ENCODE assay signal across 5 cellular contexts in genomic region chrX:152754871-152755270, GRCh38. TPM values are rescaled to one million over a fixed set of nuclear protein-coding genes. Genes with fewer than 3 reads are reported as not detected.
"Had no signal": no experiment of that assay in that cellular context is flagged by ENCODE, and none has a peak within 500 bp of the region (broad histone marks: within the 10 kb centered on the region; RNA-seq: fewer than 3 reads in every experiment).

No MANE protein-coding gene starts in this region.

RNA-seq across cellular contexts. Expression of gene MAGEA2, which starts 1.2 kb away (rescaled TPM):
- total RNA-seq: HFFc6 had no signal
- polyA plus RNA-seq: IgD-negative memory B cell had no signal

RNA-seq across cellular contexts. Expression of gene CSAG3, which starts 4.1 kb away (rescaled TPM):
- total RNA-seq: GM23338, HepG2, HFFc6 had no signal
- polyA plus RNA-seq: HepG2, IgD-negative memory B cell had no signal

RNA-seq across cellular contexts. Expression of gene MAGEA6, which starts 14.6 kb away (rescaled TPM):
- total RNA-seq: H7 had no signal
- polyA plus RNA-seq: GM23338, IgD-negative memory B cell had no signal

RNA-seq across cellular contexts. Expression of gene MAGEA12, which starts 21.3 kb away (rescaled TPM):
- total RNA-seq: H7, HepG2 had no signal
- polyA plus RNA-seq: HepG2, IgD-negative memory B cell had no signal

RNA-seq across cellular contexts. Expression of gene CSAG1, which starts 21.4 kb away (rescaled TPM):
- total RNA-seq: GM23338, H7, HepG2 had no signal
- polyA plus RNA-seq: HepG2, IgD-negative memory B cell had no signal
